ENCODE assay signal across 13 cellular contexts in genomic region chr12:6968426-6968825, GRCh38. TPM values are rescaled to one million over a fixed set of nuclear protein-coding genes. Genes with fewer than 3 reads are reported as not detected.
DNase-seq lines count a peak whose midpoint lies in the region; ATAC-seq and TF ChIP-seq lines count a peak whose summit lies in the region.
"Had no signal": no experiment of that assay in that cellular context is flagged by ENCODE, and none has a peak within 500 bp of the region (broad histone marks: within the 10 kb centered on the region; RNA-seq: fewer than 3 reads in every experiment).

No MANE protein-coding gene starts in this region.

- no peak for ATAC-seq in Right ventricle myocardium inferior
- ATAC-seq in WTC11: no peak
- ATAC-seq in GM18511 (IDR thresholded peaks at IDR 0.05; ENCODE audit: unreplicated experiment): no peak

- H3K9me3 Mint-ChIP-seq in WTC11: no peaks in the 10 kb centered on the region

- in situ Hi-C loops in transverse colon (cut with MboI; ENCODE audit: low pct_ligation_motif_present in 1 of 4, low pct_unique_long_range_greater_than_20kb in 1 of 4, low sequenced_read_pairs in 3 of 4): no loop called here

- no peaks in the 10 kb centered on the region for H3K27me3 ChIP-seq in left ventricle myocardium inferior (ENCODE audit: low read depth)
- H3K27me3 ChIP-seq in iPS-20b (ENCODE audit: insufficient read depth, low read length): no peaks in the 10 kb centered on the region
- no peaks in the 10 kb centered on the region for H3K27me3 ChIP-seq in transverse colon
- H3K27me3 ChIP-seq in vagina: no peaks in the 10 kb centered on the region

- H3K4me1 Mint-ChIP-seq in WTC11: peaks cover 45% of the 10 kb centered on the region

- TF ChIP-seq POLR2A in transverse colon (IDR thresholded peaks at IDR 0.05): no peak
- TF ChIP-seq POLR2A in vagina (IDR thresholded peaks at IDR 0.05): no peak

- H3K27ac Mint-ChIP-seq in WTC11: peak overlapping the region; percentile 97; the same call in 1 of the 2 replicates

- H3K9me3 ChIP-seq in left ventricle myocardium inferior (replicated peaks) (no peaks in the 10 kb centered on the region), iPS-20b (ENCODE audit: insufficient read depth, low read depth, low read length) (no peaks in the 10 kb centered on the region), transverse colon (no peaks in the 10 kb centered on the region), vagina (no peaks in the 10 kb centered on the region)

- TF ChIP-seq CTCF in left ventricle myocardium inferior (IDR thresholded peaks at IDR 0.05; ENCODE audit: borderline replicate concordance) (no peak), WTC11 (IDR thresholded peaks at IDR 0.05) (no peak), transverse colon (IDR thresholded peaks at IDR 0.05) (no peak), vagina (IDR thresholded peaks at IDR 0.05) (no peak)

- intact Hi-C loops in left ventricle myocardium inferior (cut with micrococcal nuclease) (loop anchor here (10.0 kb wide), 1 partner anchor 46 kb away; the partner anchor contains the start of gene LPCAT3), Right ventricle myocardium inferior (cut with DNase I) (no loop called here), transverse colon (cut with DNase I; ENCODE audit: low total_unique reads) (loop anchor here (10.0 kb wide), 1 partner anchor 136 kb away; the partner anchor contains the start of gene C1RL), vagina (cut with DNase I) (no loop called here)

- H3K27me3 Mint-ChIP-seq in WTC11 (ENCODE audit: low read depth): no peaks in the 10 kb centered on the region

- POLR2A ChIA-PET in WTC11 (lab: Charles Lee): no interaction called here

- peak overlapping the region; percentile 98; the same call in 1 of the 2 replicates for H3K9ac ChIP-seq in iPS-20b (ENCODE audit: low read depth, low read length)

- WGBS in transverse colon (ENCODE audit: low coverage in 1 of 2), 2 donors: 78 to 93% methylated on average over 3 to 9 of the region's 9 CpGs

- H3K4me1 ChIP-seq in left ventricle myocardium inferior (peaks cover 63% of the 10 kb centered on the region), iPS-20b (ENCODE audit: insufficient read depth, low read length) (peaks cover 10% of the 10 kb centered on the region), transverse colon (peaks cover 25 to 58% (median 38%) of the 10 kb centered on the region in 4 donors), vagina (peaks cover 37% of the 10 kb centered on the region)

- CTCF ChIA-PET in WTC11 (lab: Charles Lee): interaction anchor here (0.6 kb wide), 1 partner anchor 176 kb away, joined by 3 read pairs; no protein-coding TSS in a partner anchor

- H3K4me3 Mint-ChIP-seq in WTC11: peak overlapping the region; percentile 100

- H3K4me3 ChIP-seq in left ventricle myocardium inferior: peak overlapping the region; percentile 77
- H3K4me3 ChIP-seq in iPS-20b (ENCODE audit: low read length): peak overlapping the region; percentile 97; the same call in 1 of the 2 replicates
- H3K4me3 ChIP-seq in transverse colon: no peak overlapping the region
- no peak overlapping the region for H3K4me3 ChIP-seq in vagina

- DNase-seq in left ventricle myocardium inferior (no peak), Right ventricle myocardium inferior (ENCODE audit: missing footprints) (no peak), WTC11 (ENCODE audit: low spot score) (no peak), transverse colon (no peak), SIG-M5 treated with dmso at 0.1 percent for 504 hours (lab: John Stamatoyannopoulos, UW; ENCODE audit: unreplicated experiment) (no peak), vagina (ENCODE audit: extremely low spot score in 2 of 2) (no peak)
- DNase-seq: activated effector memory CD4-positive, alpha-beta T cell treated with anti-CD3 and anti-CD28 coated beads, Interleukin-2, amount 50 U/mL, for 16 hours; NCI-H1105 treated with DMSO at 0.1 percent for 48 hours; SHP77 treated with DMSO at 0.1 percent for 48 hours; stimulated activated CD4-positive, alpha-beta T cell treated with anti-CD3 and anti-CD28 coated beads, Interleukin-4, amount 100 ng/mL, for 4 hours had no signal

- H3K27ac ChIP-seq in left ventricle myocardium inferior (replicated peaks) (no peak overlapping the region), iPS-20b (ENCODE audit: low read length) (no peak overlapping the region), transverse colon (peak overlapping the region; percentile 89 to 95 (median 95)), vagina (no peak overlapping the region)

- no peak for TF ChIP-seq EP300 in transverse colon (IDR thresholded peaks at IDR 0.05; ENCODE audit: low read depth)

- H3K36me3 Mint-ChIP-seq in WTC11: peaks cover 51% of the 10 kb centered on the region

- H3K36me3 ChIP-seq in left ventricle myocardium inferior (peaks cover 42% of the 10 kb centered on the region), iPS-20b (ENCODE audit: insufficient read depth, low read depth, low read length) (peaks cover 61% of the 10 kb centered on the region), transverse colon (peaks cover 0 to 18% (median 9%) of the 10 kb centered on the region in 4 donors), vagina (peaks cover 0 to 37% of the 10 kb centered on the region in 2 donors)

TF ChIP-seq in WTC11, 78 proteins besides CTCF, POLR2A, EP300 and RAD21 (continues in another document):
- no peak for TF ChIP-seq PREB (CRISPR knock-in tag; IDR thresholded peaks at IDR 0.05; ENCODE audit: borderline replicate concordance)
- TF ChIP-seq JAZF1 (CRISPR knock-in tag; IDR thresholded peaks at IDR 0.05): no peak
- no peak for TF ChIP-seq TEAD4 (CRISPR knock-in tag; IDR thresholded peaks at IDR 0.05)
- TF ChIP-seq NFATC4 (CRISPR knock-in tag; IDR thresholded peaks at IDR 0.05): no peak
- no peak for TF ChIP-seq NR3C1 (CRISPR knock-in tag; conservative IDR thresholded peaks at IDR 0.05; ENCODE audit: low read depth)
- TF ChIP-seq, protein P1, sequence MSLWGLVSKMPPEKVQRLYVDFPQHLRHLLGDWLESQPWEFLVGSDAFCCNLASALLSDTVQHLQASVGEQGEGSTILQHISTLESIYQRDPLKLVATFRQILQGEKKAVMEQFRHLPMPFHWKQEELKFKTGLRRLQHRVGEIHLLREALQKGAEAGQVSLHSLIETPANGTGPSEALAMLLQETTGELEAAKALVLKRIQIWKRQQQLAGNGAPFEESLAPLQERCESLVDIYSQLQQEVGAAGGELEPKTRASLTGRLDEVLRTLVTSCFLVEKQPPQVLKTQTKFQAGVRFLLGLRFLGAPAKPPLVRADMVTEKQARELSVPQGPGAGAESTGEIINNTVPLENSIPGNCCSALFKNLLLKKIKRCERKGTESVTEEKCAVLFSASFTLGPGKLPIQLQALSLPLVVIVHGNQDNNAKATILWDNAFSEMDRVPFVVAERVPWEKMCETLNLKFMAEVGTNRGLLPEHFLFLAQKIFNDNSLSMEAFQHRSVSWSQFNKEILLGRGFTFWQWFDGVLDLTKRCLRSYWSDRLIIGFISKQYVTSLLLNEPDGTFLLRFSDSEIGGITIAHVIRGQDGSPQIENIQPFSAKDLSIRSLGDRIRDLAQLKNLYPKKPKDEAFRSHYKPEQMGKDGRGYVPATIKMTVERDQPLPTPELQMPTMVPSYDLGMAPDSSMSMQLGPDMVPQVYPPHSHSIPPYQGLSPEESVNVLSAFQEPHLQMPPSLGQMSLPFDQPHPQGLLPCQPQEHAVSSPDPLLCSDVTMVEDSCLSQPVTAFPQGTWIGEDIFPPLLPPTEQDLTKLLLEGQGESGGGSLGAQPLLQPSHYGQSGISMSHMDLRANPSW (CRISPR knock-in tag; conservative IDR thresholded peaks at IDR 0.05; ENCODE audit: low read depth): no peak
- TF ChIP-seq USF1 (CRISPR knock-in tag; IDR thresholded peaks at IDR 0.05): no peak

RNA-seq across cellular contexts. Expression of gene PHB2, which starts 2.0 kb away (rescaled TPM):
- total RNA-seq in left ventricle myocardium inferior: 142 TPM
- total RNA-seq in Right ventricle myocardium inferior: 149 TPM
- 350 to 397 TPM (median 352 TPM) in 3 replicates for total RNA-seq in WTC11 (2021)
- 100 to 1,000 TPM; 196 to 402 (median 263) TPM for total RNA-seq in transverse colon
- total RNA-seq in vagina: 199 TPM

RNA-seq across cellular contexts. Expression of gene EMG1, which starts 2.3 kb away (rescaled TPM):
- total RNA-seq in left ventricle myocardium inferior (44.3 TPM), Right ventricle myocardium inferior (42.9 TPM), WTC11 (2021) (59.3 to 78.6 TPM (median 59.8 TPM) in 3 replicates), transverse colon (10 to 100 TPM in 3 of 4 donors, 1 to 10 TPM in 1; 5.6 to 30.6 (median 26.6) TPM), vagina (21.9 TPM)

RNA-seq across cellular contexts. Expression of gene PTPN6, which starts 17.3 kb away (rescaled TPM):
- total RNA-seq in left ventricle myocardium inferior (6.7 TPM), Right ventricle myocardium inferior (9.1 TPM), WTC11 (2021) (27.1 to 34.7 TPM (median 34.5 TPM) in 3 replicates), transverse colon (10 to 100 TPM; 21.7 to 49.0 (median 36.1) TPM), vagina (17.4 TPM)
- total RNA-seq: fibroblast of lung had no signal

RNA-seq across cellular contexts. Expression of gene C12orf57, which starts 24.6 kb away (rescaled TPM):
- total RNA-seq in left ventricle myocardium inferior (227 TPM), Right ventricle myocardium inferior (250 TPM), WTC11 (2021) (158 to 181 TPM (median 172 TPM) in 3 replicates), transverse colon (100 to 1,000 TPM; 303 to 452 (median 386) TPM), vagina (760 TPM)

RNA-seq across cellular contexts. Expression of gene RNU7-1, which starts 24.8 kb away (rescaled TPM):
- not detected for total RNA-seq in left ventricle myocardium inferior
- not detected for total RNA-seq in Right ventricle myocardium inferior
- total RNA-seq in WTC11 (2021): not detected in 3 replicates
- not detected for total RNA-seq in transverse colon
- total RNA-seq in vagina: not detected
- total RNA-seq: fibroblast of lung had no signal

Comparison
In these comparisons a context has a peak if more than half of its experiments do, and no peak if none do; other contexts are left out.
1. intact Hi-C loops: an anchor here in left ventricle myocardium inferior (10.0 kb wide) and transverse colon (10.0 kb wide); none called in Right ventricle myocardium inferior and vagina.
2. H3K27ac ChIP-seq: peak in transverse colon (4 of 4); none in left ventricle myocardium inferior (single experiment), iPS-20b (single experiment) and vagina (single experiment).
3. H3K4me3 ChIP-seq: peak in left ventricle myocardium inferior (single experiment) and iPS-20b (single experiment); none in transverse colon (0 of 4) and vagina (0 of 2).